ENCODE assay signal across 20 cellular contexts in the genomic region with DNA sequence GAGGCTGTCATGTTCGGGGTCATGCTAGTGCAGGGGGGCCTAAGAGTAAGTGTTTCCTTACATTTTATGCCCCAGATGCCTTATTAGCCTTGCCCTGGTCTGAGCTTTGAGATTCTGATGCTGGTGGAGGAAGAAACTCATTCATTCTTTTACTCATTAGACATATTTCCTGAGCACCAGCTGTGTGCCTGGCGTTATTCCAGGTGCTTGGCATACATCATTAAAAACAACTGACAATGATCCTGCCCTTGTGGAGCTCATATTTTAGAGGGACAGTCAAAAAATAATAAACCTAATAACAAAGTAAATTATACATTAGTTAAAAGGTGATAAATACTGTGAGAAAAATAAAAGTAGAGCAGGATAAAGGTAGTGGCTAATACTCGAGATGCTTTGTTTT.
"Had no signal": no experiment of that assay in that cellular context is flagged by ENCODE, and none has a peak within 500 bp of the region (broad histone marks: within the 10 kb centered on the region; RNA-seq: fewer than 3 reads in every experiment).

No MANE protein-coding gene starts in this region.

- H3K27ac ChIP-seq: foreskin keratinocyte, neutrophil, right lobe of liver, VCaP had no signal

- H3K4me1 Mint-ChIP-seq: activated naive CD8-positive, alpha-beta T cell treated with anti-CD3 and anti-CD28 coated beads, Interleukin-2, amount 10 ng/mL, durations not matched to agents 7 days and 5 days; naive thymus-derived CD4-positive, alpha-beta T cell had no signal

- DNase-seq: activated CD8-positive, alpha-beta memory T cell treated with anti-CD3 and anti-CD28 coated beads, Interleukin-2, amount 50 U/mL, for 4 hours; activated CD8-positive, alpha-beta T cell treated with anti-CD3 and anti-CD28 coated beads for 36 hours; activated gamma-delta T cell treated with Interleukin-2 at 50 U/mL for 16 hours; activated naive CD8-positive, alpha-beta T cell treated with anti-CD3 and anti-CD28 coated beads, Interleukin-2, amount 10 ng/mL, durations not matched to agents 7 days and 5 days; activated T-cell treated with anti-CD3 and anti-CD28 coated beads, Interleukin-2, amount 50 U/mL, for 72 hours; anterior cingulate cortex; cerebellar nuclear complex; endodermal cell; erythroblast; foreskin keratinocyte; head of caudate nucleus; naive thymus-derived CD4-positive, alpha-beta T cell; right lobe of liver; stimulated activated CD4-positive, alpha-beta T cell treated with anti-CD3 and anti-CD28 coated beads, Interleukin-2, amount 100 ng/mL, for 24 hours; stimulated activated naive CD4-positive, alpha-beta T cell; T1000; trophoblast cell had no signal

- H3K4me1 ChIP-seq: foreskin keratinocyte, right lobe of liver had no signal

- H3K9me3 ChIP-seq: neutrophil, right lobe of liver had no signal

- H3K36me3 Mint-ChIP-seq: activated naive CD8-positive, alpha-beta T cell treated with anti-CD3 and anti-CD28 coated beads, Interleukin-2, amount 10 ng/mL, durations not matched to agents 7 days and 5 days; naive thymus-derived CD4-positive, alpha-beta T cell had no signal

- H3K27me3 ChIP-seq: foreskin keratinocyte, neutrophil, right lobe of liver had no signal

- H3K4me3 Mint-ChIP-seq: activated CD8-positive, alpha-beta T cell treated with anti-CD3 and anti-CD28 coated beads for 36 hours; activated naive CD8-positive, alpha-beta T cell treated with anti-CD3 and anti-CD28 coated beads, Interleukin-2, amount 10 ng/mL, durations not matched to agents 7 days and 5 days; activated T-cell treated with anti-CD3 and anti-CD28 coated beads, Interleukin-2, amount 50 U/mL, for 72 hours; endodermal cell; naive thymus-derived CD4-positive, alpha-beta T cell had no signal

- H3K9me3 Mint-ChIP-seq: activated CD8-positive, alpha-beta T cell treated with anti-CD3 and anti-CD28 coated beads for 36 hours; activated naive CD8-positive, alpha-beta T cell treated with anti-CD3 and anti-CD28 coated beads, Interleukin-2, amount 10 ng/mL, durations not matched to agents 7 days and 5 days; activated T-cell treated with anti-CD3 and anti-CD28 coated beads, Interleukin-2, amount 50 U/mL, for 72 hours; endodermal cell had no signal

- H3K27me3 Mint-ChIP-seq: activated naive CD8-positive, alpha-beta T cell treated with anti-CD3 and anti-CD28 coated beads, Interleukin-2, amount 10 ng/mL, durations not matched to agents 7 days and 5 days; progenitor cell of endocrine pancreas had no signal

- H3K36me3 ChIP-seq: neutrophil, right lobe of liver had no signal

- H3K4me3 ChIP-seq: right lobe of liver had no signal

- H3K27ac Mint-ChIP-seq: activated CD8-positive, alpha-beta T cell treated with anti-CD3 and anti-CD28 coated beads for 36 hours; activated naive CD8-positive, alpha-beta T cell treated with anti-CD3 and anti-CD28 coated beads, Interleukin-2, amount 10 ng/mL, durations not matched to agents 7 days and 5 days; activated T-cell treated with anti-CD3 and anti-CD28 coated beads, Interleukin-2, amount 50 U/mL, for 72 hours; endodermal cell; naive thymus-derived CD4-positive, alpha-beta T cell; progenitor cell of endocrine pancreas had no signal

- ATAC-seq: activated CD8-positive, alpha-beta T cell treated with anti-CD3 and anti-CD28 coated beads for 36 hours; activated T-cell treated with anti-CD3 and anti-CD28 coated beads, Interleukin-2, amount 50 U/mL, for 72 hours; foreskin keratinocyte; naive thymus-derived CD4-positive, alpha-beta T cell; right lobe of liver had no signal
